In the genomic region with DNA sequence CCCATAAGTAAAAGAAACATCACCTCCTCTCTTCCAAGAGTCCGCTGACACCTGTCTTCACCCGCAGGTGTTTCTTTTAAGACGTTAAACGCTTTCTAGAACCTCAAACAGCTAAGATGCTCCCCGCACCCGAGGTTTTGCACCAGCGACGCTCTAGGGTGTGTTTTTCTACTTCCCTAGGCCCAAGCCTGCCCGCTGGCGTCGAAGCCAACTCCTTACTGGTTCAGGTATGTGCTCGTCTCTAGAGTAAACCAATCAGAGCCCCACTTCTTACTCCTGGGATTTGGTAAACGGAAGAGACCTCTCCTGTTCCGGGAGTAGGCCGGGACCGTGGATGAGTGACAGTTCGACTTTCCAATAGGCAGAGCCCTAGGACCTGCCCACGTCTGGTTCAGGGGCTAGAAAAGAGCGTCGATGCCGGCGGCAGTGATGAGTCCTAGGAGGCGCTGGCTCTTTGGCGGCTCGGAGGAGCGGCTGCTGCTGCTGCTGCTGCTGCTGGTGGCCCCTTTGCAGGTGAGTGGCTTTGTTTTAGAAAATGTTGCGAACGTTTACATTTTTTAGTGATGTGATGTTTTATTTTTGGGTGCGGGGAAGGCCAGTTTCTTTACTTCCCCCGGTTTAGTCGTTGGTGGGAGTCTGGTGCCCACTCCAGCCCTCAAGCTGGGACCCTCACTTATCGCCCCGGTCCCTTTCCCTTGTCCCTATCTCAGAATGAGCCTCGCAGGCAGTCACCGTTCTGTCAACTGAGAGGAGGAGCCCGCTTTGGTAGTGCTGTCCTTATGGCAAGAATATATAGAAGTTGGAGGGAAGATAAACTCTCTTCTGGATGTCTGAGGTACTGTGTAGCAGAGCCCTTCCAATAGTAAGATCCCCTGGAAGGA, we compare ENCODE assay signal across 8 cellular contexts. TPM values are rescaled to one million over a fixed set of nuclear protein-coding genes. Genes with fewer than 3 reads are reported as not detected.
A peak's percentile ranks its signal among the peaks of the same experiment; 100 is the strongest.
DNase-seq lines count a peak whose midpoint lies in the region; ATAC-seq, FAIRE-seq and TF ChIP-seq lines count a peak whose summit lies in the region.

Gene BPGM, plus strand, starts transcription at position 429 of the 881 bp plus-strand sequence. CDS start 14,655 bp downstream, outside the sequence.

- peak within 1 kb of the TSS; percentile 96 to 98 for H3K9ac ChIP-seq in kidney (ENCODE audit: low read length in 2 of 2)

- H3K27ac ChIP-seq in kidney (ENCODE audit: low read depth in 2 of 2, low read length in 2 of 2): peak within 1 kb of the TSS; percentile 75 to 87

- no peak within 1 kb of the TSS for H3K27ac Mint-ChIP-seq in chondrocyte (ENCODE audit: unreplicated experiment)

- no peaks in the 10 kb centered on the region for H3K36me3 ChIP-seq in kidney (ENCODE audit: control insufficient read depth in 1 of 2, insufficient read depth in 2 of 2, low read length in 2 of 2)

- peaks cover 7 to 10% of the 10 kb centered on the region in 2 donors for H3K4me1 ChIP-seq in kidney (ENCODE audit: control insufficient read depth in 1 of 2, insufficient read depth in 1 of 2, low read depth in 1 of 2, low read length in 2 of 2)

- H3K4me3 ChIP-seq in kidney (ENCODE audit: low read length in 2 of 2): peak within 1 kb of the TSS; percentile 98 to 99

- peak; percentile 100 for DNase-seq in Ammon's horn (ENCODE audit: low spot score)
- DNase-seq in NCI-H446 treated with DMSO at 0.1 percent for 48 hours (lab: John Stamatoyannopoulos, UW): peak; percentile 99
- peak; percentile 91 for DNase-seq in activated CD4-positive, CD25-positive, alpha-beta regulatory T cell treated with anti-CD3 and anti-CD28 coated beads, Interleukin-2, amount 50 U/mL, for 72 hours
- DNase-seq in chondrocyte (ENCODE audit: low spot score): peak; percentile 97
- DNase-seq in kidney: peak; percentile 98
- DNase-seq in stimulated activated CD4-positive, alpha-beta T cell treated with anti-CD3 and anti-CD28 coated beads, Interleukin-15, amount 100 ng/mL, for 24 hours: peak; percentile 96

- H3K4me3 Mint-ChIP-seq in chondrocyte (ENCODE audit: unreplicated experiment): no peak within 1 kb of the TSS

- peak; percentile 99 for FAIRE-seq in kidney (lab: Jason Lieb, UNC)

- H3K9me3 ChIP-seq in kidney (ENCODE audit: control insufficient read depth in 1 of 2, low read length in 2 of 2): no peaks in the 10 kb centered on the region

- H3K4me1 Mint-ChIP-seq in chondrocyte (ENCODE audit: low read depth): peaks cover 22% of the 10 kb centered on the region

- ATAC-seq in GM19043 (IDR thresholded peaks at IDR 0.05; ENCODE audit: low read depth, unreplicated experiment): peak; percentile 98
- ATAC-seq in HG03378 (IDR thresholded peaks at IDR 0.05; ENCODE audit: unreplicated experiment): peak; percentile 99

- no peaks in the 10 kb centered on the region for H3K9me3 Mint-ChIP-seq in chondrocyte (ENCODE audit: low read depth)

- H3K27me3 Mint-ChIP-seq in chondrocyte (ENCODE audit: low read depth): no peaks in the 10 kb centered on the region

- intact Hi-C loops in kidney (cut with DNase I): no loop called here

- no peaks in the 10 kb centered on the region for H3K36me3 Mint-ChIP-seq in chondrocyte (ENCODE audit: low read depth)

- TF ChIP-seq CTCF in chondrocyte (IDR thresholded peaks at IDR 0.05): peak; percentile 68
- TF ChIP-seq CTCF in kidney (IDR thresholded peaks at IDR 0.05; ENCODE audit: borderline replicate concordance, extremely low read depth, insufficient read depth): no peak

RNA-seq across cellular contexts. Expression of gene BPGM, which starts in this region (rescaled TPM):
- total RNA-seq in chondrocyte (26.1 to 29.6 TPM (median 29.5 TPM) in 3 replicates), kidney (21.2 TPM)
- polyA plus RNA-seq in kidney (ENCODE audit: insufficient read depth, low read depth, low replicate concordance): 53.5 TPM

Comparison
In these comparisons a context has a peak if more than half of its experiments do, and no peak if none do; other contexts are left out.
1. Peak in every context shown above with its lines: DNase-seq, ATAC-seq, H3K4me3 ChIP-seq and H3K27ac ChIP-seq.